ENCODE assay signal across 8 cellular contexts in genomic region chr3:45226206-45226915, GRCh38. TPM values are rescaled to one million over a fixed set of nuclear protein-coding genes. Genes with fewer than 3 reads are reported as not detected.
A peak's percentile ranks its signal among the peaks of the same experiment; 100 is the strongest.
DNase-seq lines count a peak whose midpoint lies in the region; ATAC-seq and TF ChIP-seq lines count a peak whose summit lies in the region.

Gene TMEM158 (minus strand): TSS chr3:45226287. CDS start chr3:45226027, 260 bp downstream.

- no peak for TF ChIP-seq CTCF in RWPE1 (conservative IDR thresholded peaks at IDR 0.05; ENCODE audit: low read depth)

- peak; percentile 47 for ATAC-seq in HG03175 (IDR thresholded peaks at IDR 0.05; ENCODE audit: unreplicated experiment)

- H3K4me1 ChIP-seq in neuronal stem cell (ENCODE audit: control insufficient read depth in 2 of 2, insufficient read depth in 1 of 2, low read depth in 1 of 2, low read length in 2 of 2): peaks cover 15 to 18% of the 10 kb centered on the region in 2 donors
- peaks cover 12% of the 10 kb centered on the region for H3K4me1 ChIP-seq in stomach smooth muscle (ENCODE audit: control insufficient read depth, insufficient read depth, low read length)

- no CpG with 5 or more reads among the region's 63 CpGs for WGBS in neuronal stem cell (ENCODE audit: extremely low coverage in 2 of 2, insufficient read length in 2 of 2, insufficient replicate concordance in 1 of 2), 2 donors

- no peaks in the 10 kb centered on the region for H3K79me1 ChIP-seq in neuronal stem cell (ENCODE audit: low read depth, low read length)

- H3K27me3 ChIP-seq in neuronal stem cell (ENCODE audit: control insufficient read depth in 3 of 3, insufficient read depth in 3 of 3, low read depth in 1 of 3, low read length in 3 of 3) (peaks cover 0 to 3% (median 3%) of the 10 kb centered on the region in 3 experiments), stomach smooth muscle (ENCODE audit: control insufficient read depth in 1 of 2, insufficient read depth in 2 of 2, low read length in 2 of 2) (peaks cover 0 to 2% of the 10 kb centered on the region in 2 donors)

- no peaks in the 10 kb centered on the region for H3K9me3 ChIP-seq in neuronal stem cell (replicated peaks in 1 of 2; ENCODE audit: control insufficient read depth in 2 of 2, insufficient read depth in 1 of 2, low read depth in 1 of 2, low read length in 2 of 2)
- no peaks in the 10 kb centered on the region for H3K9me3 ChIP-seq in stomach smooth muscle (ENCODE audit: control insufficient read depth in 2 of 2, low read length in 2 of 2)

- H3K4me3 ChIP-seq in neuronal stem cell (ENCODE audit: low read length in 2 of 2) (peak within 1 kb of the TSS; percentile 57 to 89), stomach smooth muscle (ENCODE audit: low read length in 2 of 2) (peak within 1 kb of the TSS; percentile 69 to 78)

- peak within 1 kb of the TSS; percentile 93 for H2AFZ ChIP-seq in neuronal stem cell (ENCODE audit: low read length)

- H3K23ac ChIP-seq in neuronal stem cell (ENCODE audit: low read depth, low read length, poor library complexity): peak within 1 kb of the TSS; percentile 90

- H3K27ac ChIP-seq in RWPE1 (peak within 1 kb of the TSS; percentile 73), neuronal stem cell (replicated peaks; ENCODE audit: low read length) (no peak within 1 kb of the TSS), stomach smooth muscle (ENCODE audit: low read length) (no peak within 1 kb of the TSS)

- no peak within 1 kb of the TSS for H3K14ac ChIP-seq in neuronal stem cell (ENCODE audit: low read length)

- H2AK5ac ChIP-seq in neuronal stem cell (ENCODE audit: low read depth, low read length): no peak within 1 kb of the TSS

- H2BK5ac ChIP-seq in neuronal stem cell (ENCODE audit: low read length): no peak within 1 kb of the TSS

- no peak within 1 kb of the TSS for H2BK12ac ChIP-seq in neuronal stem cell (ENCODE audit: low read length)

- H3K4me2 ChIP-seq in neuronal stem cell (ENCODE audit: insufficient read depth, low read length, poor library complexity, severe bottlenecking): peak within 1 kb of the TSS; percentile 89

- no peaks in the 10 kb centered on the region for H3K36me3 ChIP-seq in neuronal stem cell (replicated peaks in 1 of 2; ENCODE audit: control insufficient read depth in 2 of 2, insufficient read depth in 2 of 2, low read length in 2 of 2)
- H3K36me3 ChIP-seq in stomach smooth muscle (ENCODE audit: control insufficient read depth in 2 of 2, insufficient read depth in 2 of 2, low read length in 2 of 2): no peaks in the 10 kb centered on the region

- CTCF ChIA-PET in RWPE1 (lab: Yijun Ruan, JAX): interaction anchor here (0.6 to 0.7 kb wide), 2 partner anchors 335 to 1146 kb away, joined by 3 read pairs; no protein-coding TSS in a partner anchor

- H3K18ac ChIP-seq in neuronal stem cell (ENCODE audit: low read length): peak within 1 kb of the TSS; percentile 89

- H2BK120ac ChIP-seq in neuronal stem cell (ENCODE audit: low read depth, low read length): no peak within 1 kb of the TSS

- no peak within 1 kb of the TSS for H4K8ac ChIP-seq in neuronal stem cell (ENCODE audit: low read depth, low read length)

- POLR2A ChIA-PET in RWPE1 (lab: Yijun Ruan, JAX; ENCODE audit: low non-redundant PET): no interaction called here

- H3K4ac ChIP-seq in neuronal stem cell (ENCODE audit: low read length): no peak within 1 kb of the TSS

- no peak within 1 kb of the TSS for H4K91ac ChIP-seq in neuronal stem cell (ENCODE audit: low read depth, low read length, poor library complexity)

- no peak within 1 kb of the TSS for H2BK15ac ChIP-seq in neuronal stem cell (ENCODE audit: low read length)

- peak; percentile 51 for DNase-seq in SIG-M5 treated with dmso at 0.1 percent for 504 hours (lab: John Stamatoyannopoulos, UW; ENCODE audit: unreplicated experiment)
- no peak for DNase-seq in SIG-M5 (lab: John Stamatoyannopoulos, UW)
- DNase-seq in RWPE1 (ENCODE audit: low spot score): peak; percentile 90
- DNase-seq in activated gamma-delta T cell treated with anti-CD3 and anti-CD28 coated beads, Interleukin-2, amount 50 U/mL, for 16 hours (ENCODE audit: low read depth): peak; percentile 33
- DNase-seq in germinal center (ENCODE audit: low spot score): peak; percentile 82
- DNase-seq in neuronal stem cell (ENCODE audit: low spot score): peak; percentile 79

- H3K9ac ChIP-seq in neuronal stem cell (ENCODE audit: low read depth, low read length, poor library complexity) (peak within 1 kb of the TSS; percentile 88), stomach smooth muscle (ENCODE audit: low read length in 2 of 2) (peak within 1 kb of the TSS in 1 of 2 donors; percentile 60)

RNA-seq across cellular contexts. Expression of gene TMEM158, which starts in this region (rescaled TPM):
- polyA plus RNA-seq in neuronal stem cell (2013, experiment 1 of 2): 9.2 TPM
- polyA plus RNA-seq in neuronal stem cell (2013, experiment 2 of 2): 9.1 TPM
